1 cellular context compared by ENCODE assay signal in the genomic region with DNA sequence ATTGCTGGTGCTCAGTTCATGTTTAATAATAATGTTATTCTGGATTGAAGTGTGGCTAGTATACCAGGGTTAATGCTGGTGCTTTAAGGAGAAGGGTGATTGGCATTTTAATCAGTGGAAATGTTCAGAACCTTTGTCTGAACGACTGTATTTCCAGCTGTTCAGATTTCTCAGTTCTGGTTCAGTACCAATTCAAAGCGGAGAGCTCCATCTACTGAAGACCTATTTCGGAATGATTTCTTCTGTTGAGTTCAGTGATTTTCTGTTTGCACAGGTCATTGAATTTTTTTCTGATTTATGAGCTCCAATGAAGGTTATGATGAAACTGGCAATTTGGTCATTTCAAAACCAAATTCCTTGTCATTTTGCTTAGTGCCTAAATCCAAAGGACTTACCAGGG.
TF ChIP-seq lines count a peak whose summit lies in the region.

No MANE protein-coding gene starts in this region.

TF ChIP-seq in SK-N-SH treated with all-trans-retinoic acid at 6 μM for 48 hours, 23 proteins besides CTCF, POLR2A, EP300 and RAD21 (continued from another document):
- TF ChIP-seq, protein P1, sequence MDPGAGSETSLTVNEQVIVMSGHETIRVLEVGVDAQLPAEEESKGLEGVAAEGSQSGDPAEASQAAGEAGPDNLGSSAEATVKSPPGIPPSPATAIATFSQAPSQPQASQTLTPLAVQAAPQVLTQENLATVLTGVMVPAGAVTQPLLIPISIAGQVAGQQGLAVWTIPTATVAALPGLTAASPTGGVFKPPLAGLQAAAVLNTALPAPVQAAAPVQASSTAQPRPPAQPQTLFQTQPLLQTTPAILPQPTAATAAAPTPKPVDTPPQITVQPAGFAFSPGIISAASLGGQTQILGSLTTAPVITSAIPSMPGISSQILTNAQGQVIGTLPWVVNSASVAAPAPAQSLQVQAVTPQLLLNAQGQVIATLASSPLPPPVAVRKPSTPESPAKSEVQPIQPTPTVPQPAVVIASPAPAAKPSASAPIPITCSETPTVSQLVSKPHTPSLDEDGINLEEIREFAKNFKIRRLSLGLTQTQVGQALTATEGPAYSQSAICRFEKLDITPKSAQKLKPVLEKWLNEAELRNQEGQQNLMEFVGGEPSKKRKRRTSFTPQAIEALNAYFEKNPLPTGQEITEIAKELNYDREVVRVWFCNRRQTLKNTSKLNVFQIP (CRISPR knock-in tag; IDR thresholded peaks at IDR 0.05; ENCODE audit: borderline replicate concordance, low read depth), result no peak
TF ChIP-seq in SK-N-SH treated with all-trans-retinoic acid at 6 μM for 48 hours: peak in this region for 0.
